Comparison of ENCODE assay signal across 18 cellular contexts in genomic region chr5:53059281-53059680, GRCh38.
"Had no signal": no experiment of that assay in that cellular context is flagged by ENCODE, and none has a peak within 500 bp of the region (broad histone marks: within the 10 kb centered on the region; RNA-seq: fewer than 3 reads in every experiment).

No MANE protein-coding gene starts in this region.

- H3K36me3 ChIP-seq: cardiac muscle cell, right atrium auricular region had no signal

- H3K27ac ChIP-seq: cardiac muscle cell, esophagus muscularis mucosa, foreskin keratinocyte, right atrium auricular region, skin epidermis, thyroid gland had no signal

- H3K27me3 ChIP-seq: cardiac muscle cell, esophagus muscularis mucosa, foreskin keratinocyte, right atrium auricular region, thyroid gland had no signal

- H3K4me3 Mint-ChIP-seq: activated naive CD4-positive, alpha-beta T cell treated with anti-CD3 and anti-CD28 coated beads for 36 hours; natural killer cell treated with Interleukin-12 subunit alpha and Interleukin-12 subunit beta and Interleukin-15 and Interleukin-18, amount 100 ng/mL, for 72 hours; stimulated activated naive B cell treated with anti-CD40 and anti-IgM and Interleukin-4, amounts not matched to agents 10 μg/mL and 1 μg/mL and 100 μg/mL, for 72 hours; T-helper 2 cell treated with Interferon-gamma antibody and Interleukin-4, amounts not matched to agents 5 μg/mL and 100 μg/mL, for 36 hours had no signal

- H3K36me3 Mint-ChIP-seq: natural killer cell treated with Interleukin-12 subunit alpha and Interleukin-12 subunit beta and Interleukin-15 and Interleukin-18, amount 100 ng/mL, for 72 hours; stimulated activated naive B cell treated with anti-CD40 and anti-IgM and Interleukin-4, amounts not matched to agents 10 μg/mL and 1 μg/mL and 100 μg/mL, for 72 hours had no signal

- H3K4me1 ChIP-seq: esophagus muscularis mucosa, foreskin keratinocyte, right atrium auricular region, thyroid gland had no signal

- H3K9me3 Mint-ChIP-seq: activated naive CD4-positive, alpha-beta T cell treated with anti-CD3 and anti-CD28 coated beads for 36 hours; activated T-helper 2 cell treated with anti-CD3 and anti-CD28 coated beads, Interferon-gamma antibody, Interleukin-2, Interleukin-4, amounts not matched to agents 10 μg/mL and 5 μg/mL and 100 μg/mL, durations not matched to agents 14 hours and 24 hours and 36 hours; natural killer cell treated with Interleukin-12 subunit alpha and Interleukin-12 subunit beta and Interleukin-15 and Interleukin-18, amount 100 ng/mL, for 72 hours; stimulated activated naive B cell treated with anti-CD40 and anti-IgM and Interleukin-4, amounts not matched to agents 10 μg/mL and 1 μg/mL and 100 μg/mL, for 72 hours; T-helper 2 cell treated with Interferon-gamma antibody and Interleukin-4, amounts not matched to agents 5 μg/mL and 100 μg/mL, for 36 hours had no signal

- H3K4me3 ChIP-seq: cardiac muscle cell, esophagus muscularis mucosa, right atrium auricular region, skin epidermis, thyroid gland had no signal

- H3K27ac Mint-ChIP-seq: activated naive CD4-positive, alpha-beta T cell treated with anti-CD3 and anti-CD28 coated beads for 36 hours; activated T-helper 2 cell treated with anti-CD3 and anti-CD28 coated beads, Interferon-gamma antibody, Interleukin-2, Interleukin-4, amounts not matched to agents 10 μg/mL and 5 μg/mL and 100 μg/mL, durations not matched to agents 14 hours and 24 hours and 36 hours; natural killer cell treated with Interleukin-12 subunit alpha and Interleukin-12 subunit beta and Interleukin-15 and Interleukin-18, amount 100 ng/mL, for 72 hours; progenitor cell of endocrine pancreas; stimulated activated naive B cell treated with anti-CD40 and anti-IgM and Interleukin-4, amounts not matched to agents 10 μg/mL and 1 μg/mL and 100 μg/mL, for 72 hours; T-helper 2 cell treated with Interferon-gamma antibody and Interleukin-4, amounts not matched to agents 5 μg/mL and 100 μg/mL, for 36 hours had no signal

- ATAC-seq: foreskin keratinocyte; natural killer cell treated with Interleukin-12 subunit alpha and Interleukin-12 subunit beta and Interleukin-15 and Interleukin-18, amount 100 ng/mL, for 72 hours; stimulated activated naive B cell treated with anti-CD40 and anti-IgM and Interleukin-4, amounts not matched to agents 10 μg/mL and 1 μg/mL and 100 μg/mL, for 72 hours had no signal

- H3K4me1 Mint-ChIP-seq: stimulated activated naive B cell treated with anti-CD40 and anti-IgM and Interleukin-4, amounts not matched to agents 10 μg/mL and 1 μg/mL and 100 μg/mL, for 72 hours had no signal

- H3K9me3 ChIP-seq: esophagus muscularis mucosa, right atrium auricular region, thyroid gland had no signal

- DNase-seq: activated CD4-positive, alpha-beta T cell treated with anti-CD3 and anti-CD28 coated beads, Interleukin-2, amount 50 U/mL, for 4 hours; activated naive CD4-positive, alpha-beta T cell treated with anti-CD3 and anti-CD28 coated beads for 36 hours; foreskin keratinocyte; glutamatergic neuron; hypothalamus; kidney glomerular epithelial cell; stimulated activated CD4-positive, alpha-beta T cell treated with anti-CD3 and anti-CD28 coated beads, Interleukin-15, amount 100 ng/mL, for 24 hours; stimulated activated CD4-positive, alpha-beta T cell treated with anti-CD3 and anti-CD28 coated beads, Interleukin-4, amount 100 ng/mL, for 1 hour; stimulated activated naive B cell treated with anti-CD40 and anti-IgM and Interleukin-4, amounts not matched to agents 10 μg/mL and 1 μg/mL and 100 μg/mL, for 72 hours; thyroid gland had no signal

- H3K27me3 Mint-ChIP-seq: progenitor cell of endocrine pancreas; stimulated activated naive B cell treated with anti-CD40 and anti-IgM and Interleukin-4, amounts not matched to agents 10 μg/mL and 1 μg/mL and 100 μg/mL, for 72 hours had no signal
